In genomic region chr21:29205009-29205408, GRCh38 we compare ENCODE assay signal across 20 cellular contexts.
"Had no signal": no experiment of that assay in that cellular context is flagged by ENCODE, and none has a peak within 500 bp of the region (broad histone marks: within the 10 kb centered on the region; RNA-seq: fewer than 3 reads in every experiment).

No MANE protein-coding gene starts in this region.

- H3K4me3 Mint-ChIP-seq: T-cell had no signal

- H3K27ac Mint-ChIP-seq: IgD-negative memory B cell, T-cell had no signal

- H3K4me3 ChIP-seq: K562 had no signal

- H3K36me3 Mint-ChIP-seq: IgD-negative memory B cell had no signal

- FAIRE-seq: K562 had no signal

- H3K27me3 Mint-ChIP-seq: IgD-negative memory B cell, T-cell had no signal

- ATAC-seq: K562, Panc1, PC-3, T-cell had no signal

- DNase-seq: Kasumi-1, MM.1S, NCI-H1092 treated with DMSO at 0.1 percent for 48 hours, NCI-H1436 treated with DMSO at 0.1 percent for 48 hours, NCI-H1694, NCI-H187 treated with DMSO at 0.1 percent for 48 hours, NCI-H2029 treated with DMSO at 0.1 percent for 48 hours, NCI-H226, NCI-H446, NCI-H510A, NCI-H524 treated with DMSO at 0.1 percent for 48 hours, NCI-H774, PC-3, SHP77, SK-N-SH, SW 1271, T-cell had no signal
